13 cellular contexts compared by ENCODE assay signal in the genomic region with DNA sequence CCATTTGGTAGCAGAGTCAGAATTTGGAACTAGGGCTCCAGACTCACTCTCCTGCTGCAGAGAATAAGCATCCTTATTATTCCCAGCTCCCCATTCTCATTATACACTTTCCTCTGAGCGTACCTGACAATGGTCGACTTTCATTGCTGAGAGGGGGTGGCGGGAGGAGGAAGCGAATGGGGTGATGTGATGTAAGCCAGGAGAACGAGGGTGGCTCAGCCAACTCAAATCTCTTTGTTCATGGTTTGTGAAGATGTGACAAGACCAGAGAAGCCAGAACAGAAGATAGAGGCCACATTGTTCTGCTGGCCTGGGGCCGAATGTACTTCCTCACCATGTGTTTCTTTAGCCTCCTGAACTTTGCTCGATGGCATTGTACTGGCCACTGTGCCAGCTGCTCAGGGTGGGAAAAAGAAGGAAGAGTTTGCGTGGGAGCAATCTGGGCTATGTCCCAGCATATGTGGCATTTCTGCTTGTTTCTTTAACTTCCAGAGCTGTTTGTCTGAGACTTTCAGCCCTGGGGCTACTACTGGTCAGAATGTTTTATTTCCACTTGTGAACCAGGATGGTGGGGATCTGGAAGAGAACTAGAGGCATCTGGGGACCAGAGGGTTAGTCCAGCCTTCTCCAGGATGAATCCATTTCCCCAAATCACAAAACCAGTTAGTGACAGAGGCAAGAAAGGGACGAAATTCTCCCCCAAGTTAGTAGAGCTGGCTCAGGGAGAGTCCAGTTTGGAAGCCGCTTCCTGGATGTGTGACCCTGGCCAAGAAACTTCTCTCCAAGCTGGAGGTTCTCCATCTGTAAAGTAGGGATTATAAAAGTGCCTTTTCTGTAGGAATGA.
A peak's percentile ranks its signal among the peaks of the same experiment; 100 is the strongest.
DNase-seq lines count a peak whose midpoint lies in the region; ATAC-seq, FAIRE-seq and TF ChIP-seq lines count a peak whose summit lies in the region.
"Had no signal": no experiment of that assay in that cellular context is flagged by ENCODE, and none has a peak within 500 bp of the region (broad histone marks: within the 10 kb centered on the region; RNA-seq: fewer than 3 reads in every experiment).

No MANE protein-coding gene starts in this region.

- no peaks in the 10 kb centered on the region for H3K9me3 Mint-ChIP-seq in activated T-helper 17 cell treated with anti-CD3 and anti-CD28 coated beads, Interleukin-2, amount 50 U/mL, for 72 hours
- no peaks in the 10 kb centered on the region for H3K9me3 Mint-ChIP-seq in activated T-helper 1 cell treated with anti-CD3 and anti-CD28 coated beads, Interleukin-12 subunit alpha, Interleukin-12 subunit beta, Interleukin-2, Interleukin-4 antibody, amounts not matched to agents 30 ng/mL and 10 ng/mL and 1 ng/mL, durations not matched to agents 14 hours and 24 hours and 36 hours
- H3K9me3 Mint-ChIP-seq: activated B cell treated with CpG ODN at 0.5 μM for 24 hours; CD4-positive, alpha-beta T cell had no signal

- H3K4me3 ChIP-seq in GM12878: no peak overlapping the region; the same call in 1 of the 2 replicates
- no peak overlapping the region for H3K4me3 ChIP-seq in sigmoid colon

- H3K36me3 ChIP-seq in GM12878 (ENCODE audit: control insufficient read depth in 2 of 2, insufficient read depth in 2 of 2, low read length in 1 of 2) (no peaks in the 10 kb centered on the region), sigmoid colon (no peaks in the 10 kb centered on the region)

- in situ Hi-C loops in GM12878 (cut with MboI): no loop called here

- H3K27ac ChIP-seq in GM12878 (ENCODE audit: control insufficient read depth, insufficient read depth) (peak overlapping the region; percentile 54), sigmoid colon (peak overlapping the region in 3 of 4 donors; percentile 40 to 54 (median 43))
- H3K27ac ChIP-seq: KMS-11 had no signal

- FAIRE-seq in GM12878 (lab: Jason Lieb, UNC): no peak

- DNase-seq in GM03348 (ENCODE audit: low spot score): peak; percentile 35
- no peak for DNase-seq in GM12878 (ENCODE audit: low read depth, low spot score)
- DNase-seq in left ventricle myocardium superior: peak; percentile 62
- no peak for DNase-seq in sigmoid colon
- no peak for DNase-seq in OCI-M1 (lab: John Stamatoyannopoulos, UW)
- no peak for DNase-seq in activated T-helper 1 cell treated with anti-CD3 and anti-CD28 coated beads, Interleukin-12 subunit alpha, Interleukin-12 subunit beta, Interleukin-2, Interleukin-4 antibody, amounts not matched to agents 30 ng/mL and 10 ng/mL and 1 ng/mL, durations not matched to agents 14 hours and 24 hours and 36 hours (ENCODE audit: low spot score)
- DNase-seq: activated B cell treated with CpG ODN at 0.5 μM for 24 hours; CD4-positive, alpha-beta T cell; nephron progenitor cell; SHP77 had no signal

- 0 out of 2 replicates have a peak overlapping the region, but pooled peaks have one; percentile 9 for H3K9ac ChIP-seq in GM12878 (ENCODE audit: control insufficient read depth, insufficient read depth, low read length)
- H3K9ac ChIP-seq: KMS-11 had no signal

- 56% methylated on average over 10 of the region's 10 CpGs for WGBS in GM12878 (ENCODE audit: insufficient coverage, insufficient replicate concordance, low lambda C conversion rate, missing lambda C conversion rate)
- 49 to 65% methylated on average over 10 of the region's 10 CpGs for whole genome bisulfite sequencing in sigmoid colon, 2 donors

- TF ChIP-seq RAD21 in GM12878 (IDR thresholded peaks at IDR 0.05; ENCODE audit: insufficient read depth, low read depth, low read length): no peak

- H3K4me1 Mint-ChIP-seq in activated T-helper 17 cell treated with anti-CD3 and anti-CD28 coated beads, Interleukin-2, amount 50 U/mL, for 72 hours: no peaks in the 10 kb centered on the region
- H3K4me1 Mint-ChIP-seq in activated T-helper 1 cell treated with anti-CD3 and anti-CD28 coated beads, Interleukin-12 subunit alpha, Interleukin-12 subunit beta, Interleukin-2, Interleukin-4 antibody, amounts not matched to agents 30 ng/mL and 10 ng/mL and 1 ng/mL, durations not matched to agents 14 hours and 24 hours and 36 hours (ENCODE audit: low read depth): peaks cover 9% of the 10 kb centered on the region

- POLR2A ChIA-PET in GM12878 (lab: Charles Lee): interaction anchor here (0.6 to 0.7 kb wide), 2 partner anchors 18 to 487 kb away, joined by 3 to 6 read pairs; no protein-coding TSS in a partner anchor

- no peak overlapping the region for H3K4me3 Mint-ChIP-seq in activated T-helper 17 cell treated with anti-CD3 and anti-CD28 coated beads, Interleukin-2, amount 50 U/mL, for 72 hours
- H3K4me3 Mint-ChIP-seq in activated T-helper 1 cell treated with anti-CD3 and anti-CD28 coated beads, Interleukin-12 subunit alpha, Interleukin-12 subunit beta, Interleukin-2, Interleukin-4 antibody, amounts not matched to agents 30 ng/mL and 10 ng/mL and 1 ng/mL, durations not matched to agents 14 hours and 24 hours and 36 hours: no peak overlapping the region
- H3K4me3 Mint-ChIP-seq: activated B cell treated with CpG ODN at 0.5 μM for 24 hours; CD4-positive, alpha-beta T cell; nephron progenitor cell had no signal

- RAD21 ChIA-PET in GM12878 (lab: Charles Lee; ENCODE audit: unreplicated experiment): interaction anchor here (0.9 kb wide), 1 partner anchor 79 kb away, joined by 3 read pairs; no protein-coding TSS in a partner anchor

- BruUV-seq in GM12878 (replicated peaks; lab: Mats Ljungman, UMichigan): no TSS peak

- H3K27me3 Mint-ChIP-seq in activated T-helper 17 cell treated with anti-CD3 and anti-CD28 coated beads, Interleukin-2, amount 50 U/mL, for 72 hours: peaks cover 31% of the 10 kb centered on the region
- peaks cover 24% of the 10 kb centered on the region for H3K27me3 Mint-ChIP-seq in activated T-helper 1 cell treated with anti-CD3 and anti-CD28 coated beads, Interleukin-12 subunit alpha, Interleukin-12 subunit beta, Interleukin-2, Interleukin-4 antibody, amounts not matched to agents 30 ng/mL and 10 ng/mL and 1 ng/mL, durations not matched to agents 14 hours and 24 hours and 36 hours (ENCODE audit: insufficient read depth)
- H3K27me3 Mint-ChIP-seq: activated B cell treated with CpG ODN at 0.5 μM for 24 hours had no signal

- intact Hi-C loops in GM12878 (cut with micrococcal nuclease; ENCODE audit: unreplicated experiment) (no loop called here), left ventricle myocardium superior (cut with micrococcal nuclease) (no loop called here), sigmoid colon (cut with DNase I) (no loop called here)
- intact Hi-C loops in activated T-helper 1 cell treated with anti-CD3 and anti-CD28 coated beads, Interleukin-12 subunit alpha, Interleukin-12 subunit beta, Interleukin-2, Interleukin-4 antibody, amounts not matched to agents 30 ng/mL and 10 ng/mL and 1 ng/mL, durations not matched to agents 14 hours and 24 hours and 36 hours (cut with micrococcal nuclease): no loop called here

- no peaks in the 10 kb centered on the region for H3K36me3 Mint-ChIP-seq in activated T-helper 17 cell treated with anti-CD3 and anti-CD28 coated beads, Interleukin-2, amount 50 U/mL, for 72 hours (ENCODE audit: low read depth)
- no peaks in the 10 kb centered on the region for H3K36me3 Mint-ChIP-seq in activated T-helper 1 cell treated with anti-CD3 and anti-CD28 coated beads, Interleukin-12 subunit alpha, Interleukin-12 subunit beta, Interleukin-2, Interleukin-4 antibody, amounts not matched to agents 30 ng/mL and 10 ng/mL and 1 ng/mL, durations not matched to agents 14 hours and 24 hours and 36 hours (ENCODE audit: low read depth)

- H3K4me1 ChIP-seq in GM12878 (ENCODE audit: control insufficient read depth, insufficient read depth, low read length) (peaks cover 36% of the 10 kb centered on the region), sigmoid colon (peaks cover 0 to 31% (median 17%) of the 10 kb centered on the region in 4 donors)

- ATAC-seq in GM12878 (no peak), left ventricle myocardium superior (peak; percentile 65), GM21737 (IDR thresholded peaks at IDR 0.05; ENCODE audit: unreplicated experiment) (no peak)
- no peak for ATAC-seq in activated T-helper 17 cell treated with anti-CD3 and anti-CD28 coated beads, Interleukin-2, amount 50 U/mL, for 72 hours (replicated peaks)

- SMC1A ChIA-PET in GM12878 (lab: Charles Lee; ENCODE audit: uncharacterized antibody, unreplicated experiment): interaction anchor here (0.7 to 2.4 kb wide), 7 partner anchors 9 to 64 kb away, joined by 3 to 18 read pairs (median 4); no protein-coding TSS in a partner anchor

- TF ChIP-seq CTCF in GM12878 (IDR thresholded peaks at IDR 0.05 in 2 of 3, conservative IDR thresholded peaks at IDR 0.05 in 1 of 3; ENCODE audit: control insufficient read depth in 2 of 3, extremely low read depth in 1 of 3, insufficient read depth in 1 of 3, low read depth in 3 of 3, low read length in 3 of 3) (no peak), sigmoid colon (IDR thresholded peaks at IDR 0.05) (no peak)

- TF ChIP-seq POLR2A in GM12878 (IDR thresholded peaks at IDR 0.05; ENCODE audit: low read depth, low read length) (no peak), sigmoid colon (IDR thresholded peaks at IDR 0.05) (no peak)

- H3K79me2 ChIP-seq in GM12878 (ENCODE audit: control insufficient read depth, insufficient read depth, low read length): no peaks in the 10 kb centered on the region

- H3K27ac Mint-ChIP-seq in activated T-helper 17 cell treated with anti-CD3 and anti-CD28 coated beads, Interleukin-2, amount 50 U/mL, for 72 hours: no peak overlapping the region
- no peak overlapping the region for H3K27ac Mint-ChIP-seq in activated T-helper 1 cell treated with anti-CD3 and anti-CD28 coated beads, Interleukin-12 subunit alpha, Interleukin-12 subunit beta, Interleukin-2, Interleukin-4 antibody, amounts not matched to agents 30 ng/mL and 10 ng/mL and 1 ng/mL, durations not matched to agents 14 hours and 24 hours and 36 hours
- H3K27ac Mint-ChIP-seq: activated B cell treated with CpG ODN at 0.5 μM for 24 hours; CD4-positive, alpha-beta T cell; nephron progenitor cell had no signal

- no peaks in the 10 kb centered on the region for H4K20me1 ChIP-seq in GM12878 (ENCODE audit: control insufficient read depth, insufficient read depth)

- H3K4me2 ChIP-seq in GM12878 (ENCODE audit: control insufficient read depth, insufficient read depth): peak overlapping the region; percentile 71
- H3K4me2 ChIP-seq: KMS-11 had no signal

- peak overlapping the region; percentile 35 for H2AFZ ChIP-seq in GM12878 (ENCODE audit: control insufficient read depth, low read depth, low read length)

- CTCF ChIA-PET in GM12878 (lab: Yijun Ruan, JAX): interaction anchor here (1.1 to 1.4 kb wide), 2 partner anchors 25 to 26 kb away, joined by 3 read pairs; no protein-coding TSS in a partner anchor

- H3K9me3 ChIP-seq in GM12878 (replicated peaks; ENCODE audit: control insufficient read depth, insufficient read depth, low read length): no peaks in the 10 kb centered on the region
- H3K9me3 ChIP-seq in sigmoid colon: no peaks in the 10 kb centered on the region

- H3K27me3 ChIP-seq in GM12878 (replicated peaks in 1 of 2; ENCODE audit: control insufficient read depth in 2 of 2, insufficient read depth in 2 of 2, low read length in 1 of 2) (no peaks in the 10 kb centered on the region), sigmoid colon (no peaks in the 10 kb centered on the region)

- TF ChIP-seq EP300 in GM12878 (IDR thresholded peaks at IDR 0.05; ENCODE audit: borderline replicate concordance in 1 of 2, control insufficient read depth in 1 of 2, low read depth in 2 of 2, low read length in 2 of 2): no peak
- no peak for TF ChIP-seq EP300 in sigmoid colon (IDR thresholded peaks at IDR 0.05)

Comparison
In these comparisons a context has a peak if more than half of its experiments do, and no peak if none do; other contexts are left out.
1. DNase-seq: peak in GM03348 (single experiment) and left ventricle myocardium superior (single experiment); none in GM12878 (single experiment), sigmoid colon (single experiment), OCI-M1 (single experiment) and activated T-helper 1 cell treated with anti-CD3 and anti-CD28 coated beads, Interleukin-12 subunit alpha, Interleukin-12 subunit beta, Interleukin-2, Interleukin-4 antibody, amounts not matched to agents 30 ng/mL and 10 ng/mL and 1 ng/mL, durations not matched to agents 14 hours and 24 hours and 36 hours (single experiment).